In the genomic region with DNA sequence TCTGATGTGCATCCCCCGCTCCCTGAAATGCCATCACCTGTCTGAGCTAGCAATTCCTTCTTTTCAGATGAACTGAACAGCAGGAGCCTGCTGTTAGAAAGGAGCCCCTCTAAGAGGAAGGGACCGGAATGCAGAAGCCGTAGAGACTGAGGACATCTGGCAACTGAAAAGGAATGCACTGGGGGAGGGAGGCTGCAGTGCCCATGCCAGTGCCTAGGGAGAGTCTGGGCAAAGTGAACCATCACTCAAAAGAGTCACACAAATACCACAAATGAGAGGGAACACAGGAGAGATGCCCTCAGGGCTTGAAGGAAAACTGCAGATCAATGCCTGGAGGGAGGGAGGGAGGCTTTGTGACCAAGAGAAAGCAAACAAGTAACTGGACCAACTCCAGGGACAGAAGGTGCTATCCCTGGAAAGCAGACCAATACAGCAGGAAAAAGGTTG, we compare ENCODE assay signal across 2 cellular contexts.
TF ChIP-seq lines count a peak whose summit lies in the region.

No MANE protein-coding gene starts in this region.

TF ChIP-seq in HCT116, 20 proteins besides CTCF, POLR2A, EP300 and RAD21:
- TF ChIP-seq EZH2phosphoT487 (IDR thresholded peaks at IDR 0.05; ENCODE audit: borderline replicate concordance): no peak
- TF ChIP-seq POLR2AphosphoS5 (IDR thresholded peaks at IDR 0.05; ENCODE audit: low read depth, low read length): no peak
- no peak for TF ChIP-seq FOSL1 (IDR thresholded peaks at IDR 0.05; ENCODE audit: low read depth)
- TF ChIP-seq ZFX (IDR thresholded peaks at IDR 0.05): no peak
- TF ChIP-seq, protein P1, sequence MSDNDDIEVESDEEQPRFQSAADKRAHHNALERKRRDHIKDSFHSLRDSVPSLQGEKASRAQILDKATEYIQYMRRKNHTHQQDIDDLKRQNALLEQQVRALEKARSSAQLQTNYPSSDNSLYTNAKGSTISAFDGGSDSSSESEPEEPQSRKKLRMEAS (IDR thresholded peaks at IDR 0.05): no peak
- no peak for TF ChIP-seq EZH2 (IDR thresholded peaks at IDR 0.05)
- no peak for TF ChIP-seq CEBPB (IDR thresholded peaks at IDR 0.05; ENCODE audit: low read depth)

TF ChIP-seq in H1, 55 proteins besides CTCF, POLR2A, EP300 and RAD21:
- TF ChIP-seq ZNF274 (IDR thresholded peaks at IDR 0.05; ENCODE audit: borderline replicate concordance, extremely low read depth, low read length): no peak
- peak; percentile 41 for TF ChIP-seq CHD7 (IDR thresholded peaks at IDR 0.05; ENCODE audit: insufficient replicate concordance, low read length)
- TF ChIP-seq SP4 (IDR thresholded peaks at IDR 0.05; ENCODE audit: low read length): 0 out of 2 replicates have a peak, but pooled peaks have one; percentile 40
- TF ChIP-seq ATF2 (IDR thresholded peaks at IDR 0.05; ENCODE audit: low read length): peak; percentile 77; the same call in 1 of the 2 replicates
- TF ChIP-seq RBBP5 (IDR thresholded peaks at IDR 0.05; ENCODE audit: borderline replicate concordance, low read depth, low read length): peak; percentile 55; the same call in 1 of the 2 replicates
- 0 out of 2 replicates have a peak, but pooled peaks have one; percentile 37 for TF ChIP-seq CREB1 (IDR thresholded peaks at IDR 0.05)
- TF ChIP-seq TEAD4 (IDR thresholded peaks at IDR 0.05; ENCODE audit: low read depth, low read length): peak; percentile 94
- peak; percentile 98 for TF ChIP-seq TCF12 (IDR thresholded peaks at IDR 0.05; ENCODE audit: low read depth, low read length)
- TF ChIP-seq KDM1A (IDR thresholded peaks at IDR 0.05; ENCODE audit: borderline replicate concordance, low read length): peak; percentile 76; the same call in 1 of the 2 replicates
- TF ChIP-seq RXRA (IDR thresholded peaks at IDR 0.05; ENCODE audit: insufficient read depth, low read depth, low read length): no peak
- peak in 1 of 2 experiments; percentile 47; a peak in 1 of 4 replicates for TF ChIP-seq SIN3A (conservative IDR thresholded peaks at IDR 0.05 in 1 of 2, IDR thresholded peaks at IDR 0.05 in 1 of 2; ENCODE audit: low read depth in 1 of 2, low read length in 2 of 2)
- TF ChIP-seq CTBP2 (IDR thresholded peaks at IDR 0.05; ENCODE audit: borderline replicate concordance, insufficient read depth, insufficient read length, low read length): peak; percentile 94
- TF ChIP-seq SP1 (IDR thresholded peaks at IDR 0.05; ENCODE audit: low read depth, low read length): peak; percentile 75
- TF ChIP-seq TAF7 (optimal IDR thresholded peaks at IDR 0.05; ENCODE audit: borderline replicate concordance, low read depth, low read length): no peak
- peak; percentile 51 to 86; a peak in 2 of 4 replicates for TF ChIP-seq HDAC2 (IDR thresholded peaks at IDR 0.05; ENCODE audit: borderline replicate concordance in 1 of 2, low read depth in 2 of 2, low read length in 2 of 2)
- peak; percentile 80; the same call in 1 of the 2 replicates for TF ChIP-seq YY1 (IDR thresholded peaks at IDR 0.05; ENCODE audit: low read depth, low read length)
- TF ChIP-seq SAP30 (IDR thresholded peaks at IDR 0.05; ENCODE audit: insufficient read depth, insufficient replicate concordance, low read length): no peak
- TF ChIP-seq ASH2L (IDR thresholded peaks at IDR 0.05; ENCODE audit: low read length): peak; percentile 81
TF ChIP-seq in H1: peak in this region for 14.
